In genomic region chr6:99393698-99394531, GRCh38 we compare ENCODE assay signal across 8 cellular contexts. TPM values are rescaled to one million over a fixed set of nuclear protein-coding genes. Genes with fewer than 3 reads are reported as not detected.
DNase-seq lines count a peak whose midpoint lies in the region; ATAC-seq lines count a peak whose summit lies in the region.

COQ3 (minus strand) TSS chr6:99394195; CDS start chr6:99394179, 16 bp downstream.

- peak within 1 kb of the TSS; percentile 94 for H3K4me3 Mint-ChIP-seq in activated CD4-positive, alpha-beta T cell treated with anti-CD3 and anti-CD28 coated beads, Interleukin-2, amount 10 ng/mL, durations not matched to agents 7 days and 5 days

- peak; percentile 63 to 76 for DNase-seq in AML-193 (lab: John Stamatoyannopoulos, UW)
- peak; percentile 39 for DNase-seq in NCI-H510A (lab: John Stamatoyannopoulos, UW)
- DNase-seq in activated CD4-positive, alpha-beta T cell treated with anti-CD3 and anti-CD28 coated beads, Interleukin-2, amount 10 ng/mL, durations not matched to agents 7 days and 5 days = peak; percentile 69
- DNase-seq in dedifferentiated amniotic fluid mesenchymal stem cell (ENCODE audit: extremely low spot score) = peak; percentile 66
- peak; percentile 78 for DNase-seq in left lobe of liver (ENCODE audit: low spot score)
- peak; percentile 72 to 75 for DNase-seq in stimulated activated CD4-positive, alpha-beta T cell treated with anti-CD3 and anti-CD28 coated beads, Interleukin-2, amount 100 ng/mL, for 24 hours

- H3K27ac Mint-ChIP-seq in activated CD4-positive, alpha-beta T cell treated with anti-CD3 and anti-CD28 coated beads, Interleukin-2, amount 10 ng/mL, durations not matched to agents 7 days and 5 days = peak within 1 kb of the TSS; percentile 93

- H3K27me3 Mint-ChIP-seq in activated CD4-positive, alpha-beta T cell treated with anti-CD3 and anti-CD28 coated beads, Interleukin-2, amount 10 ng/mL, durations not matched to agents 7 days and 5 days = no peaks in the 10 kb centered on the region

- H3K9me3 Mint-ChIP-seq in activated CD4-positive, alpha-beta T cell treated with anti-CD3 and anti-CD28 coated beads, Interleukin-2, amount 10 ng/mL, durations not matched to agents 7 days and 5 days = no peaks in the 10 kb centered on the region

- POLR2A ChIA-PET in activated CD4-positive, alpha-beta T cell treated with anti-CD3 and anti-CD28 coated beads, Interleukin-2, amount 10 ng/mL, durations not matched to agents 7 days and 5 days (lab: Charles Lee) = no interaction called here

- H3K4me1 Mint-ChIP-seq in activated CD4-positive, alpha-beta T cell treated with anti-CD3 and anti-CD28 coated beads, Interleukin-2, amount 10 ng/mL, durations not matched to agents 7 days and 5 days = peaks cover 20% of the 10 kb centered on the region

- ATAC-seq in GM19023 (IDR thresholded peaks at IDR 0.05; ENCODE audit: unreplicated experiment) = peak; percentile 80
- peak; percentile 77 for ATAC-seq in HG03196 (IDR thresholded peaks at IDR 0.05; ENCODE audit: unreplicated experiment)
- ATAC-seq in left lobe of liver = peak; percentile 91

- CTCF ChIA-PET in activated CD4-positive, alpha-beta T cell treated with anti-CD3 and anti-CD28 coated beads, Interleukin-2, amount 10 ng/mL, durations not matched to agents 7 days and 5 days (lab: Charles Lee) = interaction anchor here (0.8 to 1.4 kb wide), 3 partner anchors 8 to 15 kb away, joined by 3 to 5 read pairs (median 4); no protein-coding TSS in a partner anchor

- H3K36me3 Mint-ChIP-seq in activated CD4-positive, alpha-beta T cell treated with anti-CD3 and anti-CD28 coated beads, Interleukin-2, amount 10 ng/mL, durations not matched to agents 7 days and 5 days (ENCODE audit: low read depth) = peaks cover 6% of the 10 kb centered on the region

RNA-seq across cellular contexts. Expression of gene COQ3, which starts in this region (rescaled TPM):
- total RNA-seq in activated CD4-positive, alpha-beta T cell treated with anti-CD3 and anti-CD28 coated beads, Interleukin-2, amount 10 ng/mL, durations not matched to agents 7 days and 5 days = 1 to 10 TPM; 8.2 to 8.3 TPM
- 7.5 TPM for total RNA-seq in left lobe of liver

Comparison
In these comparisons a context has a peak if more than half of its experiments do, and no peak if none do; other contexts are left out.
1. Peak in every context shown above with its lines: DNase-seq and ATAC-seq.